ENCODE assay signal across 1 cellular context in genomic region chr3:122651233-122651907, GRCh38.
TF ChIP-seq lines count a peak whose summit lies in the region.

No MANE protein-coding gene starts in this region.

TF ChIP-seq in K562, 482 proteins besides CTCF, POLR2A, EP300 and RAD21:
- peak; percentile 13; the same call in 1 of the 2 replicates for TF ChIP-seq ZNF316 (IDR thresholded peaks at IDR 0.05)
